Comparison of ENCODE assay signal across 8 cellular contexts in genomic region chr13:69857188-69857821, GRCh38.
DNase-seq lines count a peak whose midpoint lies in the region; ATAC-seq lines count a peak whose summit lies in the region.

No MANE protein-coding gene starts in this region.

- ATAC-seq in GM19467 (IDR thresholded peaks at IDR 0.05; ENCODE audit: unreplicated experiment) (peak; percentile 86), HG03457 (IDR thresholded peaks at IDR 0.05; ENCODE audit: unreplicated experiment) (peak; percentile 91)

- DNase-seq in DMS 273 (lab: John Stamatoyannopoulos, UW; ENCODE audit: unreplicated experiment) (peak; percentile 73), NCI-H526 (lab: John Stamatoyannopoulos, UW) (peak; percentile 60 to 81), cerebellar cortex (ENCODE audit: low spot score) (peak; percentile 45), midbrain (lab: John Stamatoyannopoulos, UW) (peak; percentile 20), GM19238 (ENCODE audit: insufficient read length, low spot score) (no peak)
- DNase-seq in stimulated activated CD4-positive, alpha-beta T cell treated with anti-CD3 and anti-CD28 coated beads, Interleukin-12 subunit alpha, Interleukin-12 subunit beta, amount 100 ng/mL, for 4 hours = no peak

Comparison
In these comparisons a context has a peak if more than half of its experiments do, and no peak if none do; other contexts are left out.
1. DNase-seq: peak in DMS 273 (single experiment), NCI-H526 (2 of 2), cerebellar cortex (single experiment) and midbrain (single experiment); none in GM19238 (single experiment) and stimulated activated CD4-positive, alpha-beta T cell treated with anti-CD3 and anti-CD28 coated beads, Interleukin-12 subunit alpha, Interleukin-12 subunit beta, amount 100 ng/mL, for 4 hours (single experiment).